ENCODE assay signal across 8 cellular contexts in the genomic region with DNA sequence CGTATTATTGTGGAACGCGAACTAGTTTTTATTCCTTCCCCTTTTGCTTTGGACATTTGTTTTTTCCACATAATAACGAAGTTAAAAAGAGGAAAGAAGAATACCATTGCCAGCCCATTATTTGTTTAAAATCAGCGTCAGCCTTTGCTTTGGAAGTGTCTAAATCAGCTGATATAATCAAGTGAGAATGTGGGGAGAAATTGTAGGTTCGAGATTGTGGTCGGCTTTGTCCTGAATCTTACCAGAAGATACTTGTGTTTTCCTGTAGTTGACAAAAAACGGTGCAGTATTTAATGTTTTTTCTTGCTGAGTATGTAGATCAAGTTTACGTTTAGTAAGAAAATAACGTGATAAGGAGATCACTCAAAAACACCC. TPM values are rescaled to one million over a fixed set of nuclear protein-coding genes. Genes with fewer than 3 reads are reported as not detected.
DNase-seq lines count a peak whose midpoint lies in the region; ATAC-seq, FAIRE-seq and TF ChIP-seq lines count a peak whose summit lies in the region.

No MANE protein-coding gene starts in this region.

- DNase-seq in A673 (ENCODE audit: low spot score) (no peak), GM19239 (ENCODE audit: insufficient read length, low spot score) (no peak), fibroblast of pulmonary artery (ENCODE audit: low read depth) (peak; percentile 37), left lobe of liver (ENCODE audit: low spot score) (no peak)
- no peak for DNase-seq in T-helper 2 cell treated with Interferon-gamma antibody and Interleukin-4, amounts not matched to agents 5 μg/mL and 100 μg/mL, for 36 hours (ENCODE audit: low spot score)

- H3K4me1 Mint-ChIP-seq in T-helper 2 cell treated with Interferon-gamma antibody and Interleukin-4, amounts not matched to agents 5 μg/mL and 100 μg/mL, for 36 hours (ENCODE audit: low read depth), result peaks cover 24% of the 10 kb centered on the region

- peak; percentile 71 for FAIRE-seq in GM19239 (lab: Jason Lieb, UNC)

- H3K79me2 ChIP-seq in parathyroid adenoma, result peaks cover 26% of the 10 kb centered on the region

- H3K27me3 Mint-ChIP-seq in T-helper 2 cell treated with Interferon-gamma antibody and Interleukin-4, amounts not matched to agents 5 μg/mL and 100 μg/mL, for 36 hours (ENCODE audit: low read depth), result no peaks in the 10 kb centered on the region

- peak overlapping the region; percentile 93 for H3K27ac Mint-ChIP-seq in T-helper 2 cell treated with Interferon-gamma antibody and Interleukin-4, amounts not matched to agents 5 μg/mL and 100 μg/mL, for 36 hours

- H3K27ac ChIP-seq in A673 (ENCODE audit: low read depth, low read length, poor library complexity, severe bottlenecking) (peak overlapping the region; percentile 99), parathyroid adenoma (peak overlapping the region; percentile 97)

- CTCF ChIA-PET in A673 (lab: Charles Lee), result no interaction called here

- H3K4me1 ChIP-seq in A673 (ENCODE audit: insufficient read depth, low read length, poor library complexity, severe bottlenecking) (no peaks in the 10 kb centered on the region), parathyroid adenoma (no peaks in the 10 kb centered on the region)

- intact Hi-C loops in A673 (cut with micrococcal nuclease; ENCODE audit: unreplicated experiment), result no loop called here

- H3K4me3 ChIP-seq in A673 (ENCODE audit: low read depth, low read length, poor library complexity, severe bottlenecking) (peak overlapping the region; percentile 86), fibroblast of pulmonary artery (replicated peaks; ENCODE audit: low read depth, low read length) (peak overlapping the region; percentile 71), parathyroid adenoma (ENCODE audit: low read depth, low read length) (peak overlapping the region; percentile 90)

- peak overlapping the region; percentile 86 for H2AFZ ChIP-seq in parathyroid adenoma

- ATAC-seq in GM18909 (IDR thresholded peaks at IDR 0.05; ENCODE audit: poor library complexity, unreplicated experiment), result no peak
- ATAC-seq in HG03159 (IDR thresholded peaks at IDR 0.05; ENCODE audit: unreplicated experiment), result no peak
- no peak for ATAC-seq in left lobe of liver

- H3K4me2 ChIP-seq in parathyroid adenoma (ENCODE audit: low read length), result peak overlapping the region; percentile 68

- TSS peak; percentile 88 for BruUV-seq in A673 (replicated peaks; lab: Mats Ljungman, UMichigan)

- peak overlapping the region; percentile 89 for H3K9ac ChIP-seq in parathyroid adenoma

- no peaks in the 10 kb centered on the region for H3K27me3 ChIP-seq in A673 (replicated peaks; ENCODE audit: insufficient read depth, low read depth, low read length, poor library complexity)
- no peaks in the 10 kb centered on the region for H3K27me3 ChIP-seq in parathyroid adenoma (ENCODE audit: control insufficient read depth, insufficient read depth, low read length)

- no peak for TF ChIP-seq CTCF in A673 (conservative IDR thresholded peaks at IDR 0.05; ENCODE audit: low read depth, low read length)
- no peak for TF ChIP-seq CTCF in fibroblast of pulmonary artery (IDR thresholded peaks at IDR 0.05; ENCODE audit: low read length, missing control alignments)
- TF ChIP-seq CTCF in parathyroid adenoma (IDR thresholded peaks at IDR 0.05), result no peak

- no peaks in the 10 kb centered on the region for H3K36me3 ChIP-seq in A673 (ENCODE audit: insufficient read depth, low read length, poor library complexity, severe bottlenecking)
- H3K36me3 ChIP-seq in parathyroid adenoma (ENCODE audit: control insufficient read depth, insufficient read depth, low read length), result no peaks in the 10 kb centered on the region

- peak overlapping the region; percentile 91 for H3K4me3 Mint-ChIP-seq in T-helper 2 cell treated with Interferon-gamma antibody and Interleukin-4, amounts not matched to agents 5 μg/mL and 100 μg/mL, for 36 hours

- no peaks in the 10 kb centered on the region for H3K9me3 Mint-ChIP-seq in T-helper 2 cell treated with Interferon-gamma antibody and Interleukin-4, amounts not matched to agents 5 μg/mL and 100 μg/mL, for 36 hours

- peaks cover 18% of the 10 kb centered on the region for H3K36me3 Mint-ChIP-seq in T-helper 2 cell treated with Interferon-gamma antibody and Interleukin-4, amounts not matched to agents 5 μg/mL and 100 μg/mL, for 36 hours (ENCODE audit: low read depth)

- POLR2A ChIA-PET in A673 (lab: Charles Lee; ENCODE audit: low non-redundant PET), result interaction anchor here (0.7 kb wide), 1 partner anchor 177 kb away, joined by 4 read pairs; no protein-coding TSS in a partner anchor

- H3K9me3 ChIP-seq in A673 (ENCODE audit: low read depth, low read length, poor library complexity, severe bottlenecking), result no peaks in the 10 kb centered on the region
- H3K9me3 ChIP-seq in parathyroid adenoma (ENCODE audit: control insufficient read depth, low read length), result no peaks in the 10 kb centered on the region

RNA-seq across cellular contexts. Expression of gene ZNF143, which starts 0.9 kb away (rescaled TPM):
- total RNA-seq in A673 (2021) (29.5 and 32.1 TPM in 2 replicates), left lobe of liver (7.0 TPM)
